2 cellular contexts compared by ENCODE assay signal in the genomic region with DNA sequence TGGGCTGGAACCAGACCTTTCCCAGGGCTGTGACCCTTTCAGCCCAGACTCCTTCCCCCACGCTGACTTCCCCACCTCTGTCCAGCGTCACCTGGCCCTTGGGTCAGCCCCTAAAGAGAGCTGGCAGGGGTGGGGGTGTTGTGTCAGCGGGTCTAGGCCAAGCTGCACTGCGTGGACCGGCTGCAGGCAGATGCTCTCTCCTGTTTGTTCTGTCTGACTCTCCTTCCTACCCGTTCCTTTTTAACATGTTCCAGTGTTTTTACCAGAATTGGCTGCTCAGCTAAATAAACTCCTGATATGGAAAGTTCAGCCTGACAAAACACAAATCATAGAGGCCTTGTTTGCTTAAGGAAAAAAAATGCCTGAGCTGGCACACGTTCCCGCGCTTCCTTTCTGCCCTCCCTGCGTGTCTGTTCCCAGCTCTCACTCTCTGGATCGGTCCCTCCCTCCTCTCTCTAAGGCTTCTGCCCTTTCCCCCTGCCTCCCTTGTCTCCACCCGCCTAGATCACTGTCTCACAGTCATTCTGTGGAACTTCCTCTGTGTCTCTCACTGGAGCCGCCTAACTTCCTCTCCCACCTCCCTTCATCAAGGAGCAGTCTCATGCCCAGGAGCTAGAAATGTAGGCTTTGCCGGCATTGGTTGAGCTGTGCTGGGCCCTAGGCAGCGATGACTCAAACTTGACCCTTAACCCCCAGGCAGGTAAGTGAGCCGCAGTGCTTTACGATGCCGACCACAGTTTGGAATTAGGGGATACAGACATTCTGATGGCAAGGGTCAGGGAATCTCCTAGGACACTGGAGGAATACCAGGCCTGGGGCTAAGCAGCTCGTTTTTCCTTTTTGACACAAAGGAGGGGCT.
TF ChIP-seq lines count a peak whose summit lies in the region.

No MANE protein-coding gene starts in this region.

TF ChIP-seq in HEK293, 187 proteins besides CTCF, POLR2A, EP300 and RAD21 (continued from another document and continues in another):
- TF ChIP-seq SP3 (tag by site-specific recombination; IDR thresholded peaks at IDR 0.05) (peak; percentile 31; the same call in 1 of the 2 replicates), REPIN1 (tag by site-specific recombination; IDR thresholded peaks at IDR 0.05; ENCODE audit: low read depth) (no peak), SP7 (tag by site-specific recombination; IDR thresholded peaks at IDR 0.05) (peak; percentile 46; the same call in 1 of the 2 replicates), ZBTB48 (tag by site-specific recombination; IDR thresholded peaks at IDR 0.05) (peak; percentile 29; the same call in 1 of the 2 replicates), ZBTB20 (tag by site-specific recombination; IDR thresholded peaks at IDR 0.05) (peak; percentile 53; the same call in 1 of the 2 replicates), ZNF112 (tag by site-specific recombination; IDR thresholded peaks at IDR 0.05) (no peak), WT1 (tag by site-specific recombination; IDR thresholded peaks at IDR 0.05) (peak; percentile 94), SP2 (tag by site-specific recombination; IDR thresholded peaks at IDR 0.05) (peak; percentile 95), SETDB1 (IDR thresholded peaks at IDR 0.05; ENCODE audit: insufficient read length, low read length) (no peak), FEZF1 (tag by site-specific recombination; IDR thresholded peaks at IDR 0.05) (peak; percentile 91)
- TF ChIP-seq, protein P1, sequence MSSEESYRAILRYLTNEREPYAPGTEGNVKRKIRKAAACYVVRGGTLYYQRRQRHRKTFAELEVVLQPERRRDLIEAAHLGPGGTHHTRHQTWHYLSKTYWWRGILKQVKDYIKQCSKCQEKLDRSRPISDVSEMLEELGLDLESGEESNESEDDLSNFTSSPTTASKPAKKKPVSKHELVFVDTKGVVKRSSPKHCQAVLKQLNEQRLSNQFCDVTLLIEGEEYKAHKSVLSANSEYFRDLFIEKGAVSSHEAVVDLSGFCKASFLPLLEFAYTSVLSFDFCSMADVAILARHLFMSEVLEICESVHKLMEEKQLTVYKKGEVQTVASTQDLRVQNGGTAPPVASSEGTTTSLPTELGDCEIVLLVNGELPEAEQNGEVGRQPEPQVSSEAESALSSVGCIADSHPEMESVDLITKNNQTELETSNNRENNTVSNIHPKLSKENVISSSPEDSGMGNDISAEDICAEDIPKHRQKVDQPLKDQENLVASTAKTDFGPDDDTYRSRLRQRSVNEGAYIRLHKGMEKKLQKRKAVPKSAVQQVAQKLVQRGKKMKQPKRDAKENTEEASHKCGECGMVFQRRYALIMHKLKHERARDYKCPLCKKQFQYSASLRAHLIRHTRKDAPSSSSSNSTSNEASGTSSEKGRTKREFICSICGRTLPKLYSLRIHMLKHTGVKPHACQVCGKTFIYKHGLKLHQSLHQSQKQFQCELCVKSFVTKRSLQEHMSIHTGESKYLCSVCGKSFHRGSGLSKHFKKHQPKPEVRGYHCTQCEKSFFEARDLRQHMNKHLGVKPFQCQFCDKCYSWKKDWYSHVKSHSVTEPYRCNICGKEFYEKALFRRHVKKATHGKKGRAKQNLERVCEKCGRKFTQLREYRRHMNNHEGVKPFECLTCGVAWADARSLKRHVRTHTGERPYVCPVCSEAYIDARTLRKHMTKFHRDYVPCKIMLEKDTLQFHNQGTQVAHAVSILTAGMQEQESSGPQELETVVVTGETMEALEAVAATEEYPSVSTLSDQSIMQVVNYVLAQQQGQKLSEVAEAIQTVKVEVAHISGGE (tag by site-specific recombination; conservative IDR thresholded peaks at IDR 0.05; ENCODE audit: low read depth), result peak; percentile 51; the same call in 1 of the 2 replicates
- TF ChIP-seq, protein P2, sequence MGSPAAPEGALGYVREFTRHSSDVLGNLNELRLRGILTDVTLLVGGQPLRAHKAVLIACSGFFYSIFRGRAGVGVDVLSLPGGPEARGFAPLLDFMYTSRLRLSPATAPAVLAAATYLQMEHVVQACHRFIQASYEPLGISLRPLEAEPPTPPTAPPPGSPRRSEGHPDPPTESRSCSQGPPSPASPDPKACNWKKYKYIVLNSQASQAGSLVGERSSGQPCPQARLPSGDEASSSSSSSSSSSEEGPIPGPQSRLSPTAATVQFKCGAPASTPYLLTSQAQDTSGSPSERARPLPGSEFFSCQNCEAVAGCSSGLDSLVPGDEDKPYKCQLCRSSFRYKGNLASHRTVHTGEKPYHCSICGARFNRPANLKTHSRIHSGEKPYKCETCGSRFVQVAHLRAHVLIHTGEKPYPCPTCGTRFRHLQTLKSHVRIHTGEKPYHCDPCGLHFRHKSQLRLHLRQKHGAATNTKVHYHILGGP (tag by site-specific recombination; IDR thresholded peaks at IDR 0.05), result no peak
- TF ChIP-seq, protein P3, sequence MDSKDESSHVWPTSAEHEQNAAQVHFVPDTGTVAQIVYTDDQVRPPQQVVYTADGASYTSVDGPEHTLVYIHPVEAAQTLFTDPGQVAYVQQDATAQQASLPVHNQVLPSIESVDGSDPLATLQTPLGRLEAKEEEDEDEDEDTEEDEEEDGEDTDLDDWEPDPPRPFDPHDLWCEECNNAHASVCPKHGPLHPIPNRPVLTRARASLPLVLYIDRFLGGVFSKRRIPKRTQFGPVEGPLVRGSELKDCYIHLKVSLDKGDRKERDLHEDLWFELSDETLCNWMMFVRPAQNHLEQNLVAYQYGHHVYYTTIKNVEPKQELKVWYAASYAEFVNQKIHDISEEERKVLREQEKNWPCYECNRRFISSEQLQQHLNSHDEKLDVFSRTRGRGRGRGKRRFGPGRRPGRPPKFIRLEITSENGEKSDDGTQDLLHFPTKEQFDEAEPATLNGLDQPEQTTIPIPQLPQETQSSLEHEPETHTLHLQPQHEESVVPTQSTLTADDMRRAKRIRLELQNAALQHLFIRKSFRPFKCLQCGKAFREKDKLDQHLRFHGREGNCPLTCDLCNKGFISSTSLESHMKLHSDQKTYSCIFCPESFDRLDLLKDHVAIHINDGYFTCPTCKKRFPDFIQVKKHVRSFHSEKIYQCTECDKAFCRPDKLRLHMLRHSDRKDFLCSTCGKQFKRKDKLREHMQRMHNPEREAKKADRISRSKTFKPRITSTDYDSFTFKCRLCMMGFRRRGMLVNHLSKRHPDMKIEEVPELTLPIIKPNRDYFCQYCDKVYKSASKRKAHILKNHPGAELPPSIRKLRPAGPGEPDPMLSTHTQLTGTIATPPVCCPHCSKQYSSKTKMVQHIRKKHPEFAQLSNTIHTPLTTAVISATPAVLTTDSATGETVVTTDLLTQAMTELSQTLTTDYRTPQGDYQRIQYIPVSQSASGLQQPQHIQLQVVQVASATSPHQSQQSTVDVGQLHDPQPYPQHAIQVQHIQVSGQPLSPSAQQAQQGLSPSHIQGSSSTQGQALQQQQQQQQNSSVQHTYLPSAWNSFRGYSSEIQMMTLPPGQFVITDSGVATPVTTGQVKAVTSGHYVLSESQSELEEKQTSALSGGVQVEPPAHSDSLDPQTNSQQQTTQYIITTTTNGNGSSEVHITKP (tag by site-specific recombination; IDR thresholded peaks at IDR 0.05), result peak; percentile 62
- TF ChIP-seq, protein P4, sequence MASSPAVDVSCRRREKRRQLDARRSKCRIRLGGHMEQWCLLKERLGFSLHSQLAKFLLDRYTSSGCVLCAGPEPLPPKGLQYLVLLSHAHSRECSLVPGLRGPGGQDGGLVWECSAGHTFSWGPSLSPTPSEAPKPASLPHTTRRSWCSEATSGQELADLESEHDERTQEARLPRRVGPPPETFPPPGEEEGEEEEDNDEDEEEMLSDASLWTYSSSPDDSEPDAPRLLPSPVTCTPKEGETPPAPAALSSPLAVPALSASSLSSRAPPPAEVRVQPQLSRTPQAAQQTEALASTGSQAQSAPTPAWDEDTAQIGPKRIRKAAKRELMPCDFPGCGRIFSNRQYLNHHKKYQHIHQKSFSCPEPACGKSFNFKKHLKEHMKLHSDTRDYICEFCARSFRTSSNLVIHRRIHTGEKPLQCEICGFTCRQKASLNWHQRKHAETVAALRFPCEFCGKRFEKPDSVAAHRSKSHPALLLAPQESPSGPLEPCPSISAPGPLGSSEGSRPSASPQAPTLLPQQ (tag by site-specific recombination; IDR thresholded peaks at IDR 0.05), result peak; percentile 37

TF ChIP-seq in PFSK-1, 5 proteins besides CTCF, POLR2A, EP300 and RAD21 (continued from another document):
- TF ChIP-seq, protein P5, sequence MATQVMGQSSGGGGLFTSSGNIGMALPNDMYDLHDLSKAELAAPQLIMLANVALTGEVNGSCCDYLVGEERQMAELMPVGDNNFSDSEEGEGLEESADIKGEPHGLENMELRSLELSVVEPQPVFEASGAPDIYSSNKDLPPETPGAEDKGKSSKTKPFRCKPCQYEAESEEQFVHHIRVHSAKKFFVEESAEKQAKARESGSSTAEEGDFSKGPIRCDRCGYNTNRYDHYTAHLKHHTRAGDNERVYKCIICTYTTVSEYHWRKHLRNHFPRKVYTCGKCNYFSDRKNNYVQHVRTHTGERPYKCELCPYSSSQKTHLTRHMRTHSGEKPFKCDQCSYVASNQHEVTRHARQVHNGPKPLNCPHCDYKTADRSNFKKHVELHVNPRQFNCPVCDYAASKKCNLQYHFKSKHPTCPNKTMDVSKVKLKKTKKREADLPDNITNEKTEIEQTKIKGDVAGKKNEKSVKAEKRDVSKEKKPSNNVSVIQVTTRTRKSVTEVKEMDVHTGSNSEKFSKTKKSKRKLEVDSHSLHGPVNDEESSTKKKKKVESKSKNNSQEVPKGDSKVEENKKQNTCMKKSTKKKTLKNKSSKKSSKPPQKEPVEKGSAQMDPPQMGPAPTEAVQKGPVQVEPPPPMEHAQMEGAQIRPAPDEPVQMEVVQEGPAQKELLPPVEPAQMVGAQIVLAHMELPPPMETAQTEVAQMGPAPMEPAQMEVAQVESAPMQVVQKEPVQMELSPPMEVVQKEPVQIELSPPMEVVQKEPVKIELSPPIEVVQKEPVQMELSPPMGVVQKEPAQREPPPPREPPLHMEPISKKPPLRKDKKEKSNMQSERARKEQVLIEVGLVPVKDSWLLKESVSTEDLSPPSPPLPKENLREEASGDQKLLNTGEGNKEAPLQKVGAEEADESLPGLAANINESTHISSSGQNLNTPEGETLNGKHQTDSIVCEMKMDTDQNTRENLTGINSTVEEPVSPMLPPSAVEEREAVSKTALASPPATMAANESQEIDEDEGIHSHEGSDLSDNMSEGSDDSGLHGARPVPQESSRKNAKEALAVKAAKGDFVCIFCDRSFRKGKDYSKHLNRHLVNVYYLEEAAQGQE (IDR thresholded peaks at IDR 0.05; ENCODE audit: insufficient read depth in 1 of 2, low read depth in 2 of 2, low read length in 2 of 2), result no peak
